ENCODE assay signal across 1 cellular context in genomic region chr16:66270333-66270927, GRCh38.
TF ChIP-seq lines count a peak whose summit lies in the region.

No MANE protein-coding gene starts in this region.

TF ChIP-seq in WTC11, 78 proteins besides CTCF, POLR2A, EP300 and RAD21 (continued from another document and continues in another):
- TF ChIP-seq ATF6 (CRISPR knock-in tag; IDR thresholded peaks at IDR 0.05) (no peak), MLX (CRISPR knock-in tag; IDR thresholded peaks at IDR 0.05) (no peak), IRF2 (CRISPR knock-in tag; IDR thresholded peaks at IDR 0.05; ENCODE audit: borderline replicate concordance, low read depth) (no peak), ZNF532 (CRISPR knock-in tag; IDR thresholded peaks at IDR 0.05; ENCODE audit: borderline replicate concordance) (no peak), SMAD3 (CRISPR knock-in tag; IDR thresholded peaks at IDR 0.05; ENCODE audit: borderline replicate concordance) (no peak; the same call in 1 of the 2 replicates), NFE2L1 (CRISPR knock-in tag; IDR thresholded peaks at IDR 0.05) (no peak; the same call in 1 of the 2 replicates), FOXJ3 (CRISPR knock-in tag; IDR thresholded peaks at IDR 0.05; ENCODE audit: borderline replicate concordance) (no peak), NFATC4 (CRISPR knock-in tag; IDR thresholded peaks at IDR 0.05) (no peak), ATF1 (CRISPR knock-in tag; IDR thresholded peaks at IDR 0.05) (no peak), CDX4 (CRISPR knock-in tag; IDR thresholded peaks at IDR 0.05; ENCODE audit: borderline replicate concordance) (no peak), CBFB (CRISPR knock-in tag; IDR thresholded peaks at IDR 0.05; ENCODE audit: low read depth) (no peak), ZNF281 (CRISPR knock-in tag; IDR thresholded peaks at IDR 0.05) (no peak), GTF2I (CRISPR knock-in tag; conservative IDR thresholded peaks at IDR 0.05) (peak; percentile 71; the same call in 1 of the 2 replicates), ZNF138 (CRISPR knock-in tag; conservative IDR thresholded peaks at IDR 0.05) (no peak; the same call in 1 of the 2 replicates), ZMAT4 (CRISPR knock-in tag; IDR thresholded peaks at IDR 0.05) (no peak), GRHL2 (CRISPR knock-in tag; IDR thresholded peaks at IDR 0.05; ENCODE audit: insufficient replicate concordance, severe bottlenecking) (no peak), PRRX2 (CRISPR knock-in tag; IDR thresholded peaks at IDR 0.05) (peak; percentile 51; the same call in 1 of the 2 replicates), E2F1 (CRISPR knock-in tag; IDR thresholded peaks at IDR 0.05) (no peak), ARID4B (CRISPR knock-in tag; IDR thresholded peaks at IDR 0.05; ENCODE audit: borderline replicate concordance) (peak; percentile 62; the same call in 1 of the 2 replicates), TCF7 (CRISPR knock-in tag; IDR thresholded peaks at IDR 0.05; ENCODE audit: low read depth) (no peak), NR1H2 (CRISPR knock-in tag; IDR thresholded peaks at IDR 0.05) (no peak), NR2C2 (CRISPR knock-in tag; IDR thresholded peaks at IDR 0.05) (no peak), JAZF1 (CRISPR knock-in tag; IDR thresholded peaks at IDR 0.05) (no peak), JUN (CRISPR knock-in tag; IDR thresholded peaks at IDR 0.05) (0 out of 2 replicates have a peak, but pooled peaks have one; percentile 69), ZNF425 (CRISPR knock-in tag; conservative IDR thresholded peaks at IDR 0.05) (no peak), ZSCAN18 (CRISPR knock-in tag; IDR thresholded peaks at IDR 0.05) (no peak), RELA (CRISPR knock-in tag; IDR thresholded peaks at IDR 0.05; ENCODE audit: borderline replicate concordance) (peak; percentile 49; the same call in 1 of the 2 replicates), IRF1 (CRISPR knock-in tag; IDR thresholded peaks at IDR 0.05) (peak; percentile 73), NFYB (CRISPR knock-in tag; conservative IDR thresholded peaks at IDR 0.05; ENCODE audit: low read depth) (no peak), ESRRA (CRISPR knock-in tag; IDR thresholded peaks at IDR 0.05; ENCODE audit: borderline replicate concordance) (no peak), SP1 (CRISPR knock-in tag; conservative IDR thresholded peaks at IDR 0.05) (peak; percentile 52)
